26 cellular contexts compared by ENCODE assay signal in genomic region chr4:77605210-77605902, GRCh38. TPM values are rescaled to one million over a fixed set of nuclear protein-coding genes. Genes with fewer than 3 reads are reported as not detected.
"Had no signal": no experiment of that assay in that cellular context is flagged by ENCODE, and none has a peak within 500 bp of the region (broad histone marks: within the 10 kb centered on the region; RNA-seq: fewer than 3 reads in every experiment).

CXCL13 (plus strand) TSS chr4:77605820; CDS start chr4:77605866, 46 bp downstream.

- H3K4me1 ChIP-seq: adrenal gland, breast epithelium, heart left ventricle, left lung, transverse colon, uterus had no signal

- H3K4me3 ChIP-seq: adrenal gland, breast epithelium, coronary artery, heart left ventricle, left lung, transverse colon, uterus had no signal

- H3K9me3 Mint-ChIP-seq: activated naive CD4-positive, alpha-beta T cell treated with anti-CD3 and anti-CD28 coated beads, Interleukin-2, amount 50 U/mL, for 72 hours; activated T-cell treated with anti-CD3 and anti-CD28 coated beads, Interleukin-2, amount 50 U/mL, for 72 hours; nephron had no signal

- DNase-seq: activated CD4-positive, alpha-beta T cell treated with anti-CD3 and anti-CD28 coated beads, Interleukin-2, amount 50 U/mL, for 4 hours; activated CD4-positive, CD25-positive, alpha-beta regulatory T cell treated with anti-CD3 and anti-CD28 coated beads, Interleukin-2, amount 50 U/mL, for 72 hours; activated gamma-delta T cell treated with Interleukin-2 at 50 U/mL for 16 hours; activated T-cell treated with anti-CD3 and anti-CD28 coated beads, Interleukin-2, amount 50 U/mL, for 72 hours; adrenal gland; erythroblast; foreskin melanocyte; heart left ventricle; kidney; left lung; mammary epithelial cell; midbrain; posterior cingulate gyrus; stimulated activated CD4-positive, alpha-beta T cell treated with anti-CD3 and anti-CD28 coated beads, Interleukin-1b, Interleukin-23, amount 100 ng/mL, for 48 hours; stimulated activated naive CD8-positive, alpha-beta T cell treated with anti-CD3 and anti-CD28 coated beads, Interleukin-15, Interleukin-2, amounts not matched to agents 100 U/mL and 50 U/mL, for 24 hours; substantia nigra; T1000; transverse colon; uterus had no signal

- H3K36me3 ChIP-seq: adrenal gland, breast epithelium, heart left ventricle, left lung, transverse colon, uterus had no signal

- FAIRE-seq: astrocyte, endometrium, kidney had no signal

- H3K4me3 Mint-ChIP-seq: activated T-cell treated with anti-CD3 and anti-CD28 coated beads, Interleukin-2, amount 50 U/mL, for 72 hours; nephron had no signal

- H3K27ac ChIP-seq: adrenal gland, breast epithelium, coronary artery, heart left ventricle, left lung, transverse colon, uterus had no signal

- H3K27ac Mint-ChIP-seq: activated naive CD4-positive, alpha-beta T cell treated with anti-CD3 and anti-CD28 coated beads, Interleukin-2, amount 50 U/mL, for 72 hours; activated T-cell treated with anti-CD3 and anti-CD28 coated beads, Interleukin-2, amount 50 U/mL, for 72 hours; nephron had no signal

- ATAC-seq: activated naive CD4-positive, alpha-beta T cell treated with anti-CD3 and anti-CD28 coated beads, Interleukin-2, amount 50 U/mL, for 72 hours; activated T-cell treated with anti-CD3 and anti-CD28 coated beads, Interleukin-2, amount 50 U/mL, for 72 hours; heart left ventricle; left lung; stimulated activated naive CD8-positive, alpha-beta T cell treated with anti-CD3 and anti-CD28 coated beads, Interleukin-15, Interleukin-2, amounts not matched to agents 100 U/mL and 50 U/mL, for 24 hours had no signal

- H3K9me3 ChIP-seq: adrenal gland, breast epithelium, heart left ventricle, left lung, transverse colon, uterus had no signal

- H3K36me3 Mint-ChIP-seq: activated naive CD4-positive, alpha-beta T cell treated with anti-CD3 and anti-CD28 coated beads, Interleukin-2, amount 50 U/mL, for 72 hours had no signal

- H3K4me1 Mint-ChIP-seq: nephron had no signal

- H3K27me3 ChIP-seq: adrenal gland, breast epithelium, heart left ventricle, left lung, transverse colon, uterus had no signal

RNA-seq across cellular contexts. Expression of gene CXCL13, which starts in this region (rescaled TPM):
- total RNA-seq: adrenal gland, astrocyte, mammary epithelial cell, renal cortical epithelial cell had no signal
- polyA plus RNA-seq: heart left ventricle, mammary epithelial cell had no signal
